11 cellular contexts compared by ENCODE assay signal in the genomic region with DNA sequence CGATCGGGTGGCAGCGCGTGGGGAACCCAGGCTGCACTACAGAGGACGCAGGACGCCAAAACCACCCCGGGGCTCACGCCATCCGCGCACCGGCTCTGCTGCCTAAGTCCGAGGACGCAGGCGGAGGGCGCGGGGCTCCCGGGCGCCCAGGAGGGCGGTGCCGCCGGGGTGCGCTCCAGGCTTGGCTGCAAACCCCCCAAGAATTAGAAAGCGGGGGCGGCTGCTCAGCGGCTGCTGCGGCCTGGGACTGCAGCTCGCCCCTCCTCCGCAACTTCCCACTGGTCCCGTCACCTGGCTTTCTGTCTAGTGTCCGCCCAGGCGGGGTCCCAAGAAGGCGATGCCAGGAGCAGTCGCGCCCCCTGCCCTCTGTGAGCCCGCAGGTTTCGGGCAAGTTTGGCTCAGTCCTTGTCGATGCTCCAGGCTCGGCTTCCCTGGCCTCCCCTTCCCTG. TPM values are rescaled to one million over a fixed set of nuclear protein-coding genes. Genes with fewer than 3 reads are reported as not detected.
DNase-seq lines count a peak whose midpoint lies in the region; ATAC-seq and TF ChIP-seq lines count a peak whose summit lies in the region.
"Had no signal": no experiment of that assay in that cellular context is flagged by ENCODE, and none has a peak within 500 bp of the region (broad histone marks: within the 10 kb centered on the region; RNA-seq: fewer than 3 reads in every experiment).

No MANE protein-coding gene starts in this region.

- peaks cover 17% of the 10 kb centered on the region for H3K27me3 Mint-ChIP-seq in WTC11 (ENCODE audit: low read depth)
- peaks cover 30% of the 10 kb centered on the region for H3K27me3 Mint-ChIP-seq in activated CD8-positive, alpha-beta T cell treated with anti-CD3 and anti-CD28 coated beads for 36 hours

- TF ChIP-seq EP300 in sigmoid colon (IDR thresholded peaks at IDR 0.05) = no peak

- no peaks in the 10 kb centered on the region for H3K36me3 ChIP-seq in sigmoid colon
- H3K36me3 ChIP-seq: HAP-1 had no signal

- POLR2A ChIA-PET in WTC11 (lab: Charles Lee) = no interaction called here
- POLR2A ChIA-PET in activated CD8-positive, alpha-beta T cell treated with anti-CD3 and anti-CD28 coated beads for 36 hours (lab: Charles Lee) = no interaction called here

- H3K27ac Mint-ChIP-seq in WTC11 = no peak overlapping the region
- H3K27ac Mint-ChIP-seq in activated CD8-positive, alpha-beta T cell treated with anti-CD3 and anti-CD28 coated beads for 36 hours = no peak overlapping the region

- intact Hi-C loops in sigmoid colon (cut with DNase I) = no loop called here
- intact Hi-C loops in activated CD8-positive, alpha-beta T cell treated with anti-CD3 and anti-CD28 coated beads for 36 hours (cut with micrococcal nuclease) = no loop called here

- CTCF ChIA-PET in WTC11 (lab: Charles Lee) = interaction anchor here (0.7 to 1.7 kb wide), 2 partner anchors 338 to 478 kb away, joined by 3 to 5 read pairs; no protein-coding TSS in a partner anchor
- CTCF ChIA-PET in activated CD8-positive, alpha-beta T cell treated with anti-CD3 and anti-CD28 coated beads for 36 hours (lab: Charles Lee) = no interaction called here

- H3K36me3 Mint-ChIP-seq in WTC11 = no peaks in the 10 kb centered on the region
- H3K36me3 Mint-ChIP-seq in activated CD8-positive, alpha-beta T cell treated with anti-CD3 and anti-CD28 coated beads for 36 hours (ENCODE audit: low read depth) = no peaks in the 10 kb centered on the region

- TF ChIP-seq CTCF in WTC11 (IDR thresholded peaks at IDR 0.05) (no peak), sigmoid colon (IDR thresholded peaks at IDR 0.05) (no peak)
- TF ChIP-seq CTCF in activated CD8-positive, alpha-beta T cell treated with anti-CD3 and anti-CD28 coated beads for 36 hours (IDR thresholded peaks at IDR 0.05) = no peak

- DNase-seq in NCI-H2107 treated with DMSO at 0.1 percent for 48 hours (lab: John Stamatoyannopoulos, UW; ENCODE audit: unreplicated experiment) (peak; percentile 4), NCI-H2107 (lab: John Stamatoyannopoulos, UW) (no peak), WTC11 (ENCODE audit: low spot score) (peak; percentile 75), iPS-NIHi11 (ENCODE audit: low spot score) (peak; percentile 31), sigmoid colon (no peak), KG1 (lab: John Stamatoyannopoulos, UW) (no peak), HuH-7 (ENCODE audit: low spot score) (no peak)
- no peak for DNase-seq in activated CD8-positive, alpha-beta T cell treated with anti-CD3 and anti-CD28 coated beads for 36 hours
- DNase-seq: occipital lobe, OCI-M1 had no signal

- H3K27me3 ChIP-seq in sigmoid colon = peaks cover 0 to 22% (median 10%) of the 10 kb centered on the region in 3 donors

- no peak for TF ChIP-seq POLR2A in sigmoid colon (IDR thresholded peaks at IDR 0.05)

- peak overlapping the region in 3 of 4 donors; percentile 15 to 36 (median 34) for H3K4me3 ChIP-seq in sigmoid colon
- H3K4me3 ChIP-seq: HAP-1 had no signal

- H3K9me3 ChIP-seq in sigmoid colon = no peaks in the 10 kb centered on the region
- H3K9me3 ChIP-seq: HAP-1 had no signal

- peak overlapping the region; percentile 74 for H3K4me3 Mint-ChIP-seq in WTC11
- H3K4me3 Mint-ChIP-seq in activated CD8-positive, alpha-beta T cell treated with anti-CD3 and anti-CD28 coated beads for 36 hours = no peak overlapping the region

- WGBS in sigmoid colon, 2 donors = 6 to 20% methylated on average over 38 of the region's 38 CpGs

- peaks cover 0 to 9% (median 7%) of the 10 kb centered on the region in 4 donors for H3K4me1 ChIP-seq in sigmoid colon
- H3K4me1 ChIP-seq: HAP-1 had no signal

- H3K4me1 Mint-ChIP-seq in WTC11 = peaks cover 15% of the 10 kb centered on the region
- H3K4me1 Mint-ChIP-seq in activated CD8-positive, alpha-beta T cell treated with anti-CD3 and anti-CD28 coated beads for 36 hours (ENCODE audit: low read depth) = no peaks in the 10 kb centered on the region

- no peak overlapping the region for H3K27ac ChIP-seq in sigmoid colon

- no peaks in the 10 kb centered on the region for H3K9me3 Mint-ChIP-seq in WTC11
- no peaks in the 10 kb centered on the region for H3K9me3 Mint-ChIP-seq in activated CD8-positive, alpha-beta T cell treated with anti-CD3 and anti-CD28 coated beads for 36 hours

- peak; percentile 90 for ATAC-seq in WTC11
- ATAC-seq in activated CD8-positive, alpha-beta T cell treated with anti-CD3 and anti-CD28 coated beads for 36 hours = no peak

TF ChIP-seq in WTC11, 78 proteins besides CTCF, POLR2A, EP300 and RAD21:
- TF ChIP-seq, protein P1, sequence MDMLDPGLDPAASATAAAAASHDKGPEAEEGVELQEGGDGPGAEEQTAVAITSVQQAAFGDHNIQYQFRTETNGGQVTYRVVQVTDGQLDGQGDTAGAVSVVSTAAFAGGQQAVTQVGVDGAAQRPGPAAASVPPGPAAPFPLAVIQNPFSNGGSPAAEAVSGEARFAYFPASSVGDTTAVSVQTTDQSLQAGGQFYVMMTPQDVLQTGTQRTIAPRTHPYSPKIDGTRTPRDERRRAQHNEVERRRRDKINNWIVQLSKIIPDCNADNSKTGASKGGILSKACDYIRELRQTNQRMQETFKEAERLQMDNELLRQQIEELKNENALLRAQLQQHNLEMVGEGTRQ (CRISPR knock-in tag; IDR thresholded peaks at IDR 0.05) = no peak
- TF ChIP-seq FOXP1 (CRISPR knock-in tag; IDR thresholded peaks at IDR 0.05; ENCODE audit: borderline replicate concordance) (no peak), RELA (CRISPR knock-in tag; IDR thresholded peaks at IDR 0.05; ENCODE audit: borderline replicate concordance) (no peak), ZNF396 (CRISPR knock-in tag; IDR thresholded peaks at IDR 0.05; ENCODE audit: borderline replicate concordance) (no peak), ZNF423 (CRISPR knock-in tag; IDR thresholded peaks at IDR 0.05) (peak; percentile 24; the same call in 1 of the 2 replicates), ZNF219 (CRISPR knock-in tag; IDR thresholded peaks at IDR 0.05; ENCODE audit: borderline replicate concordance) (no peak)
- TF ChIP-seq, protein P2, sequence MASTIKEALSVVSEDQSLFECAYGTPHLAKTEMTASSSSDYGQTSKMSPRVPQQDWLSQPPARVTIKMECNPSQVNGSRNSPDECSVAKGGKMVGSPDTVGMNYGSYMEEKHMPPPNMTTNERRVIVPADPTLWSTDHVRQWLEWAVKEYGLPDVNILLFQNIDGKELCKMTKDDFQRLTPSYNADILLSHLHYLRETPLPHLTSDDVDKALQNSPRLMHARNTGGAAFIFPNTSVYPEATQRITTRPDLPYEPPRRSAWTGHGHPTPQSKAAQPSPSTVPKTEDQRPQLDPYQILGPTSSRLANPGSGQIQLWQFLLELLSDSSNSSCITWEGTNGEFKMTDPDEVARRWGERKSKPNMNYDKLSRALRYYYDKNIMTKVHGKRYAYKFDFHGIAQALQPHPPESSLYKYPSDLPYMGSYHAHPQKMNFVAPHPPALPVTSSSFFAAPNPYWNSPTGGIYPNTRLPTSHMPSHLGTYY (CRISPR knock-in tag; IDR thresholded peaks at IDR 0.05) = 0 out of 2 replicates have a peak, but pooled peaks have one; percentile 29
- TF ChIP-seq, protein P3, sequence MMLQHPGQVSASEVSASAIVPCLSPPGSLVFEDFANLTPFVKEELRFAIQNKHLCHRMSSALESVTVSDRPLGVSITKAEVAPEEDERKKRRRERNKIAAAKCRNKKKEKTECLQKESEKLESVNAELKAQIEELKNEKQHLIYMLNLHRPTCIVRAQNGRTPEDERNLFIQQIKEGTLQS (CRISPR knock-in tag; conservative IDR thresholded peaks at IDR 0.05) = no peak
- TF ChIP-seq, protein P4, sequence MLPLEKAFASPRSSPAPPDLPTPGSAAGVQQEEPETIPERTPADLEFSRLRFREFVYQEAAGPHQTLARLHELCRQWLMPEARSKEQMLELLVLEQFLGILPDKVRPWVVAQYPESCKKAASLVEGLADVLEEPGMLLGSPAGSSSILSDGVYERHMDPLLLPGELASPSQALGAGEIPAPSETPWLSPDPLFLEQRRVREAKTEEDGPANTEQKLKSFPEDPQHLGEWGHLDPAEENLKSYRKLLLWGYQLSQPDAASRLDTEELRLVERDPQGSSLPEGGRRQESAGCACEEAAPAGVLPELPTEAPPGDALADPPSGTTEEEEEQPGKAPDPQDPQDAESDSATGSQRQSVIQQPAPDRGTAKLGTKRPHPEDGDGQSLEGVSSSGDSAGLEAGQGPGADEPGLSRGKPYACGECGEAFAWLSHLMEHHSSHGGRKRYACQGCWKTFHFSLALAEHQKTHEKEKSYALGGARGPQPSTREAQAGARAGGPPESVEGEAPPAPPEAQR (CRISPR knock-in tag; IDR thresholded peaks at IDR 0.05) = no peak
- TF ChIP-seq, protein P5, sequence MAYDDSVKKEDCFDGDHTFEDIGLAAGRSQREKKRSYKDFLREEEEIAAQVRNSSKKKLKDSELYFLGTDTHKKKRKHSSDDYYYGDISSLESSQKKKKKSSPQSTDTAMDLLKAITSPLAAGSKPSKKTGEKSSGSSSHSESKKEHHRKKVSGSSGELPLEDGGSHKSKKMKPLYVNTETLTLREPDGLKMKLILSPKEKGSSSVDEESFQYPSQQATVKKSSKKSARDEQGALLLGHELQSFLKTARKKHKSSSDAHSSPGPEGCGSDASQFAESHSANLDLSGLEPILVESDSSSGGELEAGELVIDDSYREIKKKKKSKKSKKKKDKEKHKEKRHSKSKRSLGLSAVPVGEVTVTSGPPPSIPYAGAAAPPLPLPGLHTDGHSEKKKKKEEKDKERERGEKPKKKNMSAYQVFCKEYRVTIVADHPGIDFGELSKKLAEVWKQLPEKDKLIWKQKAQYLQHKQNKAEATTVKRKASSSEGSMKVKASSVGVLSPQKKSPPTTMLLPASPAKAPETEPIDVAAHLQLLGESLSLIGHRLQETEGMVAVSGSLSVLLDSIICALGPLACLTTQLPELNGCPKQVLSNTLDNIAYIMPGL (CRISPR knock-in tag; IDR thresholded peaks at IDR 0.05) = peak; percentile 62; the same call in 1 of the 2 replicates

RNA-seq across cellular contexts. Expression of a gene that starts 1.7 kb away (rescaled TPM):
- total RNA-seq in WTC11 (2021) = 2.9 to 3.3 TPM (median 2.9 TPM) in 3 replicates
- not detected for total RNA-seq in sigmoid colon
- under 1 TPM in 1 of 3 donors, not detected in 2; 0.04 TPM for polyA plus RNA-seq in sigmoid colon
- total RNA-seq in activated CD8-positive, alpha-beta T cell treated with anti-CD3 and anti-CD28 coated beads for 36 hours = not detected

Comparison
In these comparisons a context has a peak if more than half of its experiments do, and no peak if none do; other contexts are left out.
1. DNase-seq: peak in NCI-H2107 treated with DMSO at 0.1 percent for 48 hours (single experiment), WTC11 (single experiment) and iPS-NIHi11 (single experiment); none in NCI-H2107 (single experiment), sigmoid colon (single experiment), KG1 (single experiment), activated CD8-positive, alpha-beta T cell treated with anti-CD3 and anti-CD28 coated beads for 36 hours (single experiment) and HuH-7 (single experiment).